Comparison of ENCODE assay signal across 20 cellular contexts in genomic region chr13:73397486-73398020, GRCh38.
"Had no signal": no experiment of that assay in that cellular context is flagged by ENCODE, and none has a peak within 500 bp of the region (broad histone marks: within the 10 kb centered on the region; RNA-seq: fewer than 3 reads in every experiment).

No MANE protein-coding gene starts in this region.

- H3K4me1 ChIP-seq: heart right ventricle, left lung, lower lobe of right lung, spleen, testis, tibial nerve had no signal

- H3K27ac ChIP-seq: heart right ventricle, left lung, lower lobe of right lung, spleen, testis, tibial nerve had no signal

- H3K27ac Mint-ChIP-seq: memory B cell; naive thymus-derived CD4-positive, alpha-beta T cell; nephron progenitor cell; stimulated activated memory B cell treated with anti-CD40 and anti-IgM and Interleukin-4, amounts not matched to agents 10 μg/mL and 1 μg/mL and 100 μg/mL, for 72 hours; stimulated activated naive CD8-positive, alpha-beta T cell treated with anti-CD3 and anti-CD28 coated beads, Interleukin-15, amount 100 ng/mL, for 72 hours had no signal

- H3K36me3 ChIP-seq: heart right ventricle, left lung, lower lobe of right lung, spleen, tibial nerve had no signal

- H3K4me1 Mint-ChIP-seq: memory B cell; naive thymus-derived CD4-positive, alpha-beta T cell; nephron progenitor cell; stimulated activated memory B cell treated with anti-CD40 and anti-IgM and Interleukin-4, amounts not matched to agents 10 μg/mL and 1 μg/mL and 100 μg/mL, for 72 hours; stimulated activated naive CD8-positive, alpha-beta T cell treated with anti-CD3 and anti-CD28 coated beads, Interleukin-15, amount 100 ng/mL, for 72 hours had no signal

- H3K27me3 Mint-ChIP-seq: memory B cell; stimulated activated memory B cell treated with anti-CD40 and anti-IgM and Interleukin-4, amounts not matched to agents 10 μg/mL and 1 μg/mL and 100 μg/mL, for 72 hours; stimulated activated naive CD8-positive, alpha-beta T cell treated with anti-CD3 and anti-CD28 coated beads, Interleukin-15, amount 100 ng/mL, for 72 hours had no signal

- H3K9me3 Mint-ChIP-seq: naive thymus-derived CD4-positive, alpha-beta T cell; nephron progenitor cell; stimulated activated naive CD8-positive, alpha-beta T cell treated with anti-CD3 and anti-CD28 coated beads, Interleukin-15, amount 100 ng/mL, for 72 hours had no signal

- H3K36me3 Mint-ChIP-seq: memory B cell; stimulated activated memory B cell treated with anti-CD40 and anti-IgM and Interleukin-4, amounts not matched to agents 10 μg/mL and 1 μg/mL and 100 μg/mL, for 72 hours had no signal

- ATAC-seq: heart right ventricle; left lung; naive thymus-derived CD4-positive, alpha-beta T cell; sciatic nerve; stimulated activated naive CD8-positive, alpha-beta T cell treated with anti-CD3 and anti-CD28 coated beads, Interleukin-15, amount 100 ng/mL, for 72 hours had no signal

- H3K4me3 Mint-ChIP-seq: memory B cell; naive thymus-derived CD4-positive, alpha-beta T cell; nephron progenitor cell; stimulated activated memory B cell treated with anti-CD40 and anti-IgM and Interleukin-4, amounts not matched to agents 10 μg/mL and 1 μg/mL and 100 μg/mL, for 72 hours; stimulated activated naive CD8-positive, alpha-beta T cell treated with anti-CD3 and anti-CD28 coated beads, Interleukin-15, amount 100 ng/mL, for 72 hours had no signal

- H3K27me3 ChIP-seq: heart right ventricle, left lung, spleen, testis, tibial nerve had no signal

- H3K9me3 ChIP-seq: heart right ventricle, left lung, lower lobe of right lung, spleen, testis, tibial nerve had no signal

- H3K4me3 ChIP-seq: heart right ventricle, left lung, lower lobe of right lung, spleen, testis, tibial nerve had no signal

- DNase-seq: cerebellar nuclear complex; dermis blood vessel endothelial cell; heart right ventricle; islet precursor cell; left lung; lower lobe of right lung; midbrain; naive thymus-derived CD4-positive, alpha-beta T cell; nephron progenitor cell; posterior cingulate gyrus; spleen; stimulated activated CD4-positive, alpha-beta T cell treated with anti-CD3 and anti-CD28 coated beads, Interleukin-15, amount 100 ng/mL, for 24 hours; stimulated activated CD4-positive, alpha-beta T cell treated with anti-CD3 and anti-CD28 coated beads, Interleukin-1b, Interleukin-23, amount 100 ng/mL, for 48 hours; stimulated activated CD4-positive, alpha-beta T cell treated with anti-CD3 and anti-CD28 coated beads, Interleukin-4, amount 100 ng/mL, for 24 hours; stimulated activated naive CD8-positive, alpha-beta T cell treated with anti-CD3 and anti-CD28 coated beads, Interleukin-15, amount 100 ng/mL, for 72 hours; testis had no signal
